Comparison of ENCODE assay signal across 1 cellular context in genomic region chr5:14189680-14190079, GRCh38.
TF ChIP-seq lines count a peak whose summit lies in the region.

No MANE protein-coding gene starts in this region.

TF ChIP-seq in SK-N-SH treated with all-trans-retinoic acid at 6 μM for 48 hours, 23 proteins besides CTCF, POLR2A, EP300 and RAD21 (continued from another document):
- TF ChIP-seq OSR1 (CRISPR knock-in tag; IDR thresholded peaks at IDR 0.05): no peak
